ENCODE assay signal across 27 cellular contexts in the genomic region with DNA sequence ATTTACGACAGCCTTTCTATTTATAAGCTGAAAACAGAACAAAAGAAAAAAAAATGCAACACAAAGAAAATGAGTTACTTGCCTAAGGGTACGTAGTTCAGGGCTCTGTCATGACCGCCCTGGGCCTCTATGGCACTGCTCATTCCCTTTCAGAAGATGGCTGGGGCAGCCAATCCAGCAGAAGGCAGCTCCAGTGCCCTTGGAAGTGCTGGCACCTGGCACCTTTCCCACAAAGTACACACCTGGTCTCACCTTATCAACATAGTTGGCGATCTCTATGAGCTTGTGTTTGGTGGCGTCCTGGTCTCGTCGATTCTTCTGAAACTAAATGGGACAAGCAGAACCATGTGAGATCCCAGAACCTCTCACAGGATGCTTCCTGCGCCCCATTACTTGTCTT. TPM values are rescaled to one million over a fixed set of nuclear protein-coding genes. Genes with fewer than 3 reads are reported as not detected.
A peak's percentile ranks its signal among the peaks of the same experiment; 100 is the strongest.
DNase-seq lines count a peak whose midpoint lies in the region; ATAC-seq, FAIRE-seq and TF ChIP-seq lines count a peak whose summit lies in the region.
"Had no signal": no experiment of that assay in that cellular context is flagged by ENCODE, and none has a peak within 500 bp of the region (broad histone marks: within the 10 kb centered on the region; RNA-seq: fewer than 3 reads in every experiment).

No MANE protein-coding gene starts in this region.

- H3K79me2 ChIP-seq in HepG2 (ENCODE audit: insufficient read depth, low read length) (no peaks in the 10 kb centered on the region), hepatocyte (no peaks in the 10 kb centered on the region)

- no peak overlapping the region for H3K9ac ChIP-seq in liver (ENCODE audit: low read depth in 1 of 2, low read length in 2 of 2)
- H3K9ac ChIP-seq in HepG2 (ENCODE audit: insufficient read depth, low read depth, low read length): no peak overlapping the region
- H3K9ac ChIP-seq: neural progenitor cell had no signal

- CTCF ChIA-PET in HepG2 (lab: Yijun Ruan, JAX; ENCODE audit: low intra/inter-chr PET ratio, low total read pairs): no interaction called here

- no peaks in the 10 kb centered on the region for H3K9me2 ChIP-seq in hepatocyte (replicated peaks; ENCODE audit: insufficient read depth)

- intact Hi-C loops in HepG2 (cut with micrococcal nuclease; ENCODE audit: unreplicated experiment) (loop anchor here (2.0 kb wide), 1 partner anchor 16 kb away; no protein-coding TSS in a partner anchor), esophagus muscularis mucosa (cut with DNase I) (no loop called here), pancreas (cut with DNase I) (no loop called here)

- TF ChIP-seq EP300 in HepG2 (IDR thresholded peaks at IDR 0.05; ENCODE audit: low read depth in 2 of 2, low read length in 2 of 2) (no peak), HepG2 (CRISPR knock-in tag; IDR thresholded peaks at IDR 0.05; ENCODE audit: borderline replicate concordance) (no peak), esophagus muscularis mucosa (IDR thresholded peaks at IDR 0.05) (no peak)

- H3K27me3 ChIP-seq in liver (ENCODE audit: control insufficient read depth in 4 of 4, insufficient read depth in 4 of 4, low read length in 3 of 4) (no peaks in the 10 kb centered on the region), HepG2 (ENCODE audit: control insufficient read depth in 1 of 2, insufficient read depth in 2 of 2, low read length in 2 of 2) (no peaks in the 10 kb centered on the region), esophagus muscularis mucosa (no peaks in the 10 kb centered on the region), pancreas (no peaks in the 10 kb centered on the region), hepatocyte (no peaks in the 10 kb centered on the region)
- H3K27me3 ChIP-seq: neural progenitor cell, Peyer's patch, SJCRH30, upper lobe of right lung had no signal

- in situ Hi-C loops in HepG2 (cut with HindIII; ENCODE audit: extremely low pct_ligation_motif_present, low pct_unique_long_range_greater_than_20kb): no loop called here

- H4K20me1 ChIP-seq in HepG2 (ENCODE audit: insufficient read depth, low read length) (no peaks in the 10 kb centered on the region), hepatocyte (ENCODE audit: insufficient read depth, poor library complexity, severe bottlenecking) (no peaks in the 10 kb centered on the region)

- H3K4me3 ChIP-seq in liver (ENCODE audit: low read depth in 1 of 3, low read length in 3 of 3): no peak overlapping the region
- H3K4me3 ChIP-seq in HepG2 (replicated peaks in 1 of 3; ENCODE audit: insufficient read depth in 1 of 3, low read depth in 2 of 3, low read length in 3 of 3): no peak overlapping the region
- no peak overlapping the region for H3K4me3 ChIP-seq in esophagus muscularis mucosa
- H3K4me3 ChIP-seq in pancreas: no peak overlapping the region
- H3K4me3 ChIP-seq in hepatocyte: no peak overlapping the region
- H3K4me3 ChIP-seq: neural progenitor cell, Peyer's patch, SJCRH30, upper lobe of right lung had no signal

- POLR2A ChIA-PET in HepG2 (lab: Yijun Ruan, JAX): no interaction called here

- peak overlapping the region; percentile 71 to 86 for H3K27ac ChIP-seq in liver (ENCODE audit: low read depth in 1 of 2, low read length in 2 of 2)
- H3K27ac ChIP-seq in HepG2 (ENCODE audit: extremely low read length, insufficient read depth, low read length): no peak overlapping the region
- H3K27ac ChIP-seq in esophagus muscularis mucosa (replicated peaks in 1 of 4): peak overlapping the region; percentile 86 to 90 (median 88)
- H3K27ac ChIP-seq in pancreas: no peak overlapping the region
- H3K27ac ChIP-seq in hepatocyte: no peak overlapping the region
- H3K27ac ChIP-seq: neural progenitor cell, upper lobe of right lung, VCaP had no signal

- TF ChIP-seq RAD21 in liver (IDR thresholded peaks at IDR 0.05) (peak in 1 of 2 donors; percentile 28), HepG2 (CRISPR knock-in tag; IDR thresholded peaks at IDR 0.05) (no peak)

- no peak for TF ChIP-seq CTCF in liver (IDR thresholded peaks at IDR 0.05; ENCODE audit: low read depth, low read length, missing input control)
- no peak for TF ChIP-seq CTCF in HepG2 (CRISPR knock-in tag; IDR thresholded peaks at IDR 0.05)
- no peak for TF ChIP-seq CTCF in esophagus muscularis mucosa (IDR thresholded peaks at IDR 0.05)
- TF ChIP-seq CTCF in pancreas (IDR thresholded peaks at IDR 0.05): no peak
- no peak for TF ChIP-seq CTCF in hepatocyte (IDR thresholded peaks at IDR 0.05; ENCODE audit: poor library complexity)

- no peak for DNase-seq in HepG2 (ENCODE audit: low spot score)
- DNase-seq in esophagus muscularis mucosa (ENCODE audit: extremely low spot score): no peak
- DNase-seq in pancreas: peak; percentile 69 to 88 (median 80)
- no peak for DNase-seq in glomerular visceral epithelial cell (ENCODE audit: extremely low spot score)
- DNase-seq in inferior parietal cortex (ENCODE audit: extremely low spot score): no peak
- DNase-seq in hepatocyte (ENCODE audit: low spot score): no peak
- DNase-seq: activated CD4-positive, alpha-beta T cell treated with anti-CD3 and anti-CD28 coated beads, Interleukin-2, amount 10 ng/mL, durations not matched to agents 7 days and 5 days; activated CD8-positive, alpha-beta memory T cell treated with anti-CD3 and anti-CD28 coated beads, Interleukin-2, amount 50 U/mL, for 4 hours; activated effector memory CD4-positive, alpha-beta T cell treated with Interleukin-2 at 50 U/mL for 16 hours; COR-L47; cortex of kidney; glutamatergic neuron; MM.1S; NCI-H1436; NCI-H2107; NCI-H446 treated with DMSO at 0.1 percent for 48 hours; Peyer's patch; SJCRH30; stimulated activated CD4-positive, alpha-beta T cell treated with anti-CD3 and anti-CD28 coated beads, Interleukin-4, amount 100 ng/mL, for 24 hours; upper lobe of right lung had no signal

- FAIRE-seq in HepG2 (lab: Jason Lieb, UNC) (no peak), pancreas (lab: Jason Lieb, UNC) (no peak)
- FAIRE-seq: H1 had no signal

- H3K36me3 ChIP-seq in liver (ENCODE audit: control insufficient read depth in 4 of 4, insufficient read depth in 3 of 4, low read depth in 1 of 4, low read length in 3 of 4) (no peaks in the 10 kb centered on the region), HepG2 (replicated peaks in 1 of 2; ENCODE audit: control insufficient read depth in 1 of 2, insufficient read depth in 2 of 2, low read length in 2 of 2) (no peaks in the 10 kb centered on the region), esophagus muscularis mucosa (peaks cover 0 to 24% (median 6%) of the 10 kb centered on the region in 4 donors), pancreas (no peaks in the 10 kb centered on the region), hepatocyte (replicated peaks; ENCODE audit: insufficient read depth, low read depth) (no peaks in the 10 kb centered on the region)
- H3K36me3 ChIP-seq: neural progenitor cell, Peyer's patch had no signal

- no peak overlapping the region for H2AFZ ChIP-seq in HepG2 (ENCODE audit: low read length)
- no peak overlapping the region for H2AFZ ChIP-seq in hepatocyte
- H2AFZ ChIP-seq: neural progenitor cell had no signal

- TF ChIP-seq POLR2A in HepG2 (IDR thresholded peaks at IDR 0.05; ENCODE audit: insufficient read depth in 1 of 2, low read depth in 2 of 2, low read length in 2 of 2): no peak
- no peak for TF ChIP-seq POLR2A in esophagus muscularis mucosa (IDR thresholded peaks at IDR 0.05; ENCODE audit: low read depth)

- H3K4me2 ChIP-seq in HepG2 (ENCODE audit: low read depth, low read length) (no peak overlapping the region), hepatocyte (no peak overlapping the region)
- H3K4me2 ChIP-seq: neural progenitor cell had no signal

- no peaks in the 10 kb centered on the region for H3K9me3 ChIP-seq in liver (ENCODE audit: control insufficient read depth in 4 of 4, low read length in 3 of 4)
- no peaks in the 10 kb centered on the region for H3K9me3 ChIP-seq in HepG2 (ENCODE audit: low read length)
- H3K9me3 ChIP-seq in esophagus muscularis mucosa: no peaks in the 10 kb centered on the region
- no peaks in the 10 kb centered on the region for H3K9me3 ChIP-seq in pancreas
- no peaks in the 10 kb centered on the region for H3K9me3 ChIP-seq in hepatocyte (ENCODE audit: low read depth)
- H3K9me3 ChIP-seq: Peyer's patch, SJCRH30, upper lobe of right lung had no signal

- ATAC-seq in HepG2 (no peak), pancreas (peak; percentile 74 to 95 (median 94)), GM21381 (IDR thresholded peaks at IDR 0.05; ENCODE audit: unreplicated experiment) (no peak)
- ATAC-seq: upper lobe of right lung had no signal

- 52% methylated on average over 8 of the region's 8 CpGs for WGBS in liver
- 76% methylated on average over 8 of the region's 8 CpGs for WGBS in HepG2 (ENCODE audit: low lambda C conversion rate)
- 93% methylated on average over 8 of the region's 8 CpGs for WGBS in esophagus muscularis mucosa
- 48 to 59% methylated on average over 8 of the region's 8 CpGs for WGBS in pancreas, 2 donors
- 98% methylated on average over 8 of the region's 8 CpGs for WGBS in hepatocyte (ENCODE audit: low lambda C conversion rate, missing lambda C conversion rate)

- H3K4me1 ChIP-seq in liver (ENCODE audit: control insufficient read depth in 4 of 4, insufficient read depth in 4 of 4, low read length in 3 of 4) (peaks cover 5 to 27% (median 19%) of the 10 kb centered on the region in 4 donors), HepG2 (ENCODE audit: insufficient read depth, low read length) (peaks cover 26% of the 10 kb centered on the region), esophagus muscularis mucosa (peaks cover 35 to 85% (median 74%) of the 10 kb centered on the region in 4 donors), pancreas (no peaks in the 10 kb centered on the region), hepatocyte (ENCODE audit: insufficient read depth) (no peaks in the 10 kb centered on the region)
- H3K4me1 ChIP-seq: neural progenitor cell had no signal

- BruUV-seq in HepG2 (replicated peaks; lab: Mats Ljungman, UMichigan): no TSS peak

RNA-seq across cellular contexts. Expression of a gene that starts 53.2 kb away (rescaled TPM):
- total RNA-seq in liver: not detected
- polyA plus RNA-seq in liver: not detected
- total RNA-seq in HepG2 (2016; rRNA removed; fragmentation: Illumina TruSeq; extraction: Trizol): not detected in 2 replicates
- not detected in 2 replicates for total RNA-seq in HepG2 (2016; cell fraction: cytosol; rRNA removed; fragmentation: Illumina TruSeq; extraction: Trizol; ENCODE audit: low read depth)
- not detected in 2 replicates for total RNA-seq in HepG2 (2016; cell fraction: insoluble cytoplasmic fraction; rRNA removed; fragmentation: Illumina TruSeq; extraction: Trizol)
- not detected in 2 replicates for total RNA-seq in HepG2 (2016; cell fraction: membrane; rRNA removed; fragmentation: Illumina TruSeq; extraction: Trizol)
- not detected in 2 replicates for total RNA-seq in HepG2 (2016; cell fraction: nucleus; rRNA removed; fragmentation: Illumina TruSeq; extraction: Trizol)
- not detected in 2 replicates for polyA plus RNA-seq in HepG2 (2011; rRNA removed)
- polyA plus RNA-seq in HepG2 (2011; cell fraction: cytosol; rRNA removed): not detected in 2 replicates
- not detected in 2 replicates for polyA plus RNA-seq in HepG2 (2011; cell fraction: nucleus; rRNA removed)
- not detected in 2 replicates for polyA plus RNA-seq in HepG2 (2012)
- polyA plus RNA-seq in HepG2 (2016; cell fraction: cytosol; fragmentation: Illumina TruSeq; extraction: Trizol; ENCODE audit: low read depth): not detected in 2 replicates
- not detected in 2 replicates for polyA plus RNA-seq in HepG2 (2016; cell fraction: insoluble cytoplasmic fraction; fragmentation: Illumina TruSeq; extraction: Trizol; ENCODE audit: low read depth)
- not detected in 2 replicates for polyA plus RNA-seq in HepG2 (2016; cell fraction: membrane; fragmentation: Illumina TruSeq; extraction: Trizol; ENCODE audit: low read depth)
- not detected in 2 replicates for polyA plus RNA-seq in HepG2 (2016; cell fraction: nucleus; fragmentation: Illumina TruSeq; extraction: Trizol; ENCODE audit: insufficient read depth, low read depth)
- polyA minus RNA-seq in HepG2 (2011; rRNA and poly(A)+ RNA removed; ENCODE audit: low replicate concordance): not detected in 2 replicates
- not detected in 2 replicates for polyA minus RNA-seq in HepG2 (2011; cell fraction: cytosol; rRNA and poly(A)+ RNA removed)
- not detected in 2 replicates for polyA minus RNA-seq in HepG2 (2011; cell fraction: nucleus; rRNA and poly(A)+ RNA removed)
- total RNA-seq in esophagus muscularis mucosa: 1 to 10 TPM; 1.6 to 4.2 (median 2.6) TPM
- total RNA-seq in pancreas: not detected
- polyA plus RNA-seq in pancreas: under 1 TPM in 1 of 2 donors, not detected in 1; 0.07 TPM
- 0.17 TPM in 1 of 2 replicates, not detected in the other for total RNA-seq in hepatocyte
- polyA plus RNA-seq in hepatocyte: 0.37 and 1.0 TPM in 2 replicates
- total RNA-seq: A673, Peyer's patch, pulmonary artery endothelial cell, SJCRH30, upper lobe of right lung had no signal

Comparison
In these comparisons a context has a peak if more than half of its experiments do, and no peak if none do; other contexts are left out.
1. H3K27ac ChIP-seq: peak in liver (2 of 2) and esophagus muscularis mucosa (4 of 4); none in HepG2 (single experiment), pancreas (0 of 4) and hepatocyte (single experiment).
2. ATAC-seq: peak in pancreas (4 of 4); none in HepG2 (single experiment) and GM21381 (single experiment).
3. DNase-seq: peak in pancreas (6 of 6); none in HepG2 (single experiment), esophagus muscularis mucosa (single experiment), glomerular visceral epithelial cell (single experiment), inferior parietal cortex (single experiment) and hepatocyte (single experiment).